30 cellular contexts compared by ENCODE assay signal in genomic region chr6:27879795-27880194, GRCh38. TPM values are rescaled to one million over a fixed set of nuclear protein-coding genes. Genes with fewer than 3 reads are reported as not detected.
DNase-seq lines count a peak whose midpoint lies in the region; ATAC-seq and TF ChIP-seq lines count a peak whose summit lies in the region.
"Had no signal": no experiment of that assay in that cellular context is flagged by ENCODE, and none has a peak within 500 bp of the region (broad histone marks: within the 10 kb centered on the region; RNA-seq: fewer than 3 reads in every experiment).

No MANE protein-coding gene starts in this region.

- no peak overlapping the region for H2BK5ac ChIP-seq in H9 (ENCODE audit: insufficient read length, low read length)

- no peak for TF ChIP-seq CTCF in H9 (conservative IDR thresholded peaks at IDR 0.05)
- TF ChIP-seq CTCF in nephron (IDR thresholded peaks at IDR 0.05; ENCODE audit: unreplicated experiment in 3 of 3): no peak

- H2BK20ac ChIP-seq in H9 (ENCODE audit: low read depth, low read length, poor library complexity, severe bottlenecking): no peak overlapping the region

- H3K27me3 ChIP-seq in H9 (ENCODE audit: insufficient read depth, low read length): no peaks in the 10 kb centered on the region
- H3K27me3 ChIP-seq: Peyer's patch, SJCRH30 had no signal

- no peaks in the 10 kb centered on the region for H3K27me3 Mint-ChIP-seq in activated CD4-positive, alpha-beta T cell treated with anti-CD3 and anti-CD28 coated beads for 36 hours
- H3K27me3 Mint-ChIP-seq in activated CD4-positive, alpha-beta T cell treated with anti-CD3 and anti-CD28 coated beads, Interleukin-2, amount 10 ng/mL, durations not matched to agents 24 days and 14 days: no peaks in the 10 kb centered on the region
- H3K27me3 Mint-ChIP-seq in H9 (ENCODE audit: low read depth) (no peaks in the 10 kb centered on the region), nephron (ENCODE audit: low read depth) (no peaks in the 10 kb centered on the region)
- H3K27me3 Mint-ChIP-seq in activated T-helper 1 cell treated with anti-CD3 and anti-CD28 coated beads, Interleukin-12 subunit alpha, Interleukin-12 subunit beta, Interleukin-2, Interleukin-4 antibody, amounts not matched to agents 30 ng/mL and 10 ng/mL and 1 ng/mL, durations not matched to agents 14 hours and 24 hours and 36 hours (ENCODE audit: insufficient read depth): no peaks in the 10 kb centered on the region
- no peaks in the 10 kb centered on the region for H3K27me3 Mint-ChIP-seq in activated T-cell treated with anti-CD3 and anti-CD28 coated beads, Interleukin-2, amount 50 U/mL, for 72 hours (ENCODE audit: low read depth)
- H3K27me3 Mint-ChIP-seq: activated naive CD8-positive, alpha-beta T cell; stimulated activated naive CD8-positive, alpha-beta T cell treated with anti-CD3 and anti-CD28 coated beads, Interleukin-15, Interleukin-2, amounts not matched to agents 100 ng/mL and 50 ng/mL, for 24 hours; T-helper 17 cell had no signal

- no peak overlapping the region for H3K4me2 ChIP-seq in H9 (ENCODE audit: insufficient read depth, insufficient read length, low read length)

- H2BK12ac ChIP-seq in H9 (ENCODE audit: insufficient read length, low read depth, low read length): no peak overlapping the region

- no peak overlapping the region for H3K4me3 Mint-ChIP-seq in activated CD4-positive, alpha-beta T cell treated with anti-CD3 and anti-CD28 coated beads for 36 hours
- no peak overlapping the region for H3K4me3 Mint-ChIP-seq in activated CD4-positive, alpha-beta T cell treated with anti-CD3 and anti-CD28 coated beads, Interleukin-2, amount 10 ng/mL, durations not matched to agents 24 days and 14 days
- H3K4me3 Mint-ChIP-seq in H9: no peak overlapping the region
- H3K4me3 Mint-ChIP-seq in activated T-helper 1 cell treated with anti-CD3 and anti-CD28 coated beads, Interleukin-12 subunit alpha, Interleukin-12 subunit beta, Interleukin-2, Interleukin-4 antibody, amounts not matched to agents 30 ng/mL and 10 ng/mL and 1 ng/mL, durations not matched to agents 14 hours and 24 hours and 36 hours: no peak overlapping the region
- H3K4me3 Mint-ChIP-seq in nephron: no peak overlapping the region
- H3K4me3 Mint-ChIP-seq in activated T-cell treated with anti-CD3 and anti-CD28 coated beads, Interleukin-2, amount 50 U/mL, for 72 hours: no peak overlapping the region
- H3K4me3 Mint-ChIP-seq: activated naive CD8-positive, alpha-beta T cell; stimulated activated naive CD8-positive, alpha-beta T cell treated with anti-CD3 and anti-CD28 coated beads, Interleukin-15, Interleukin-2, amounts not matched to agents 100 ng/mL and 50 ng/mL, for 24 hours; T-helper 17 cell had no signal

- WGBS in H9 (ENCODE audit: extremely low coverage, insufficient read length, low lambda C conversion rate): no CpG with 5 or more reads among the region's 4 CpGs

- H3K18ac ChIP-seq in H9 (ENCODE audit: insufficient read length, low read depth, low read length): no peak overlapping the region

- H2AFZ ChIP-seq in H9 (ENCODE audit: low read length): no peak overlapping the region
- H2AFZ ChIP-seq: GM23248 had no signal

- 0 out of 2 replicates have a peak overlapping the region, but pooled peaks have one; percentile 20 for H3K14ac ChIP-seq in H9 (ENCODE audit: insufficient read depth, low read length)

- no peaks in the 10 kb centered on the region for H3K4me1 Mint-ChIP-seq in activated CD4-positive, alpha-beta T cell treated with anti-CD3 and anti-CD28 coated beads for 36 hours
- H3K4me1 Mint-ChIP-seq in activated CD4-positive, alpha-beta T cell treated with anti-CD3 and anti-CD28 coated beads, Interleukin-2, amount 10 ng/mL, durations not matched to agents 24 days and 14 days: peaks cover 4% of the 10 kb centered on the region
- H3K4me1 Mint-ChIP-seq in H9 (peaks cover 4 to 14% of the 10 kb centered on the region in 2 experiments; a peak in 3 of 4 replicates), nephron (no peaks in the 10 kb centered on the region)
- no peaks in the 10 kb centered on the region for H3K4me1 Mint-ChIP-seq in activated T-helper 1 cell treated with anti-CD3 and anti-CD28 coated beads, Interleukin-12 subunit alpha, Interleukin-12 subunit beta, Interleukin-2, Interleukin-4 antibody, amounts not matched to agents 30 ng/mL and 10 ng/mL and 1 ng/mL, durations not matched to agents 14 hours and 24 hours and 36 hours (ENCODE audit: low read depth)
- no peaks in the 10 kb centered on the region for H3K4me1 Mint-ChIP-seq in activated T-cell treated with anti-CD3 and anti-CD28 coated beads, Interleukin-2, amount 50 U/mL, for 72 hours (ENCODE audit: low read depth)
- H3K4me1 Mint-ChIP-seq: T-helper 17 cell had no signal

- ATAC-seq in activated CD4-positive, alpha-beta T cell treated with anti-CD3 and anti-CD28 coated beads for 36 hours: no peak
- no peak for ATAC-seq in activated T-cell treated with anti-CD3 and anti-CD28 coated beads, Interleukin-2, amount 50 U/mL, for 72 hours (replicated peaks in 1 of 2)
- ATAC-seq in HG02938 (IDR thresholded peaks at IDR 0.05; ENCODE audit: unreplicated experiment): no peak
- no peak for ATAC-seq in sciatic nerve
- ATAC-seq: gastroesophageal sphincter, T-helper 17 cell had no signal

- no peaks in the 10 kb centered on the region for H3K79me2 ChIP-seq in H9 (ENCODE audit: insufficient read depth, low read length)

- no peak overlapping the region for H4K91ac ChIP-seq in H9 (ENCODE audit: insufficient read length, low read depth, low read length)

- H4K5ac ChIP-seq in H9 (ENCODE audit: insufficient read length, low read depth, low read length): no peak overlapping the region

- CTCF ChIA-PET in activated CD4-positive, alpha-beta T cell treated with anti-CD3 and anti-CD28 coated beads for 36 hours (lab: Charles Lee): interaction anchor here (0.7 to 0.8 kb wide), 3 partner anchors 12 to 70 kb away, joined by 3 to 4 read pairs (median 3); a partner anchor contains a TSS

- intact Hi-C loops in activated CD4-positive, alpha-beta T cell treated with anti-CD3 and anti-CD28 coated beads for 36 hours (cut with DNase I, micrococcal nuclease): no loop called here
- intact Hi-C loops in activated CD4-positive, alpha-beta T cell treated with anti-CD3 and anti-CD28 coated beads, Interleukin-2, amount 10 ng/mL, durations not matched to agents 24 days and 14 days (cut with micrococcal nuclease): no loop called here
- intact Hi-C loops in activated T-helper 1 cell treated with anti-CD3 and anti-CD28 coated beads, Interleukin-12 subunit alpha, Interleukin-12 subunit beta, Interleukin-2, Interleukin-4 antibody, amounts not matched to agents 30 ng/mL and 10 ng/mL and 1 ng/mL, durations not matched to agents 14 hours and 24 hours and 36 hours (cut with micrococcal nuclease): loop anchor here (1.0 kb wide), 1 partner anchor 9 kb away; no protein-coding TSS in a partner anchor
- intact Hi-C loops in sciatic nerve (cut with DNase I): no loop called here

- H4K20me1 ChIP-seq in H9 (ENCODE audit: control insufficient read depth, insufficient read depth, insufficient read length): no peaks in the 10 kb centered on the region

- no peak overlapping the region for H3K56ac ChIP-seq in H9 (ENCODE audit: insufficient read length, low read depth, low read length)

- H3K27ac ChIP-seq in H9 (ENCODE audit: insufficient read length, low read depth, low read length): no peak overlapping the region
- H3K27ac ChIP-seq: gastroesophageal sphincter, GM23248, Peyer's patch, SJCRH30 had no signal

- H3T11ph ChIP-seq in H9 (ENCODE audit: low read length): no peak overlapping the region

- H3K4me1 ChIP-seq in H9 (ENCODE audit: insufficient read depth, low read length): 0 out of 2 replicates have a peak, but pooled peaks cover 2% of the 10 kb centered on the region
- H3K4me1 ChIP-seq: gastroesophageal sphincter, Peyer's patch, SJCRH30 had no signal

- no peak overlapping the region for H3K4ac ChIP-seq in H9 (ENCODE audit: low read depth, low read length)

- no peaks in the 10 kb centered on the region for H3K79me1 ChIP-seq in H9 (ENCODE audit: insufficient read depth, low read depth, low read length, poor library complexity, severe bottlenecking)

- no peak overlapping the region for H3K9ac ChIP-seq in H9 (ENCODE audit: extremely low read depth, insufficient read length, low read length)
- H3K9ac ChIP-seq: GM23248 had no signal

- no peaks in the 10 kb centered on the region for H3K9me3 Mint-ChIP-seq in activated CD4-positive, alpha-beta T cell treated with anti-CD3 and anti-CD28 coated beads for 36 hours (ENCODE audit: low read depth)
- H3K9me3 Mint-ChIP-seq in activated CD4-positive, alpha-beta T cell treated with anti-CD3 and anti-CD28 coated beads, Interleukin-2, amount 10 ng/mL, durations not matched to agents 24 days and 14 days: no peaks in the 10 kb centered on the region
- no peaks in the 10 kb centered on the region for H3K9me3 Mint-ChIP-seq in H9
- no peaks in the 10 kb centered on the region for H3K9me3 Mint-ChIP-seq in activated T-helper 1 cell treated with anti-CD3 and anti-CD28 coated beads, Interleukin-12 subunit alpha, Interleukin-12 subunit beta, Interleukin-2, Interleukin-4 antibody, amounts not matched to agents 30 ng/mL and 10 ng/mL and 1 ng/mL, durations not matched to agents 14 hours and 24 hours and 36 hours
- no peaks in the 10 kb centered on the region for H3K9me3 Mint-ChIP-seq in nephron
- H3K9me3 Mint-ChIP-seq in activated T-cell treated with anti-CD3 and anti-CD28 coated beads, Interleukin-2, amount 50 U/mL, for 72 hours: no peaks in the 10 kb centered on the region
- H3K9me3 Mint-ChIP-seq: stimulated activated naive CD8-positive, alpha-beta T cell treated with anti-CD3 and anti-CD28 coated beads, Interleukin-15, Interleukin-2, amounts not matched to agents 100 ng/mL and 50 ng/mL, for 24 hours had no signal

- POLR2A ChIA-PET in activated CD4-positive, alpha-beta T cell treated with anti-CD3 and anti-CD28 coated beads for 36 hours (lab: Charles Lee): interaction anchor here (2.5 kb wide), 1 partner anchor 10 kb away, joined by 9 read pairs; a partner anchor contains a TSS

- no peak for DNase-seq in activated CD4-positive, alpha-beta T cell treated with anti-CD3 and anti-CD28 coated beads for 36 hours
- DNase-seq in activated CD4-positive, alpha-beta T cell treated with anti-CD3 and anti-CD28 coated beads, Interleukin-2, amount 10 ng/mL, durations not matched to agents 24 days and 14 days: no peak
- DNase-seq in H9 (no peak), sciatic nerve (ENCODE audit: low spot score) (no peak)
- no peak for DNase-seq in activated T-helper 1 cell treated with anti-CD3 and anti-CD28 coated beads, Interleukin-12 subunit alpha, Interleukin-12 subunit beta, Interleukin-2, Interleukin-4 antibody, amounts not matched to agents 30 ng/mL and 10 ng/mL and 1 ng/mL, durations not matched to agents 14 hours and 24 hours and 36 hours (ENCODE audit: low spot score)
- DNase-seq in activated T-cell treated with anti-CD3 and anti-CD28 coated beads, Interleukin-2, amount 50 U/mL, for 72 hours: no peak
- DNase-seq: activated CD4-positive, alpha-beta T cell treated with anti-CD3 and anti-CD28 coated beads for 4 hours; caudate nucleus; cortex of kidney; DMS153; GM23248; hippocampal formation; NCI-H1048; NCI-H187; NCI-H524 treated with DMSO at 0.1 percent for 48 hours; NK-92 treated with Interleukin-12 subunit alpha and Interleukin-12 subunit beta, amount 100 ng/mL, for 24 hours; occipital lobe; Peyer's patch; SJCRH30; T-helper 17 cell had no signal

- H3K9me3 ChIP-seq in H9 (ENCODE audit: control insufficient read depth, low read depth, low read length): no peaks in the 10 kb centered on the region
- H3K9me3 ChIP-seq: gastroesophageal sphincter, Peyer's patch, SJCRH30 had no signal

- no peaks in the 10 kb centered on the region for H3K36me3 Mint-ChIP-seq in activated CD4-positive, alpha-beta T cell treated with anti-CD3 and anti-CD28 coated beads for 36 hours (ENCODE audit: low read depth)
- no peaks in the 10 kb centered on the region for H3K36me3 Mint-ChIP-seq in activated CD4-positive, alpha-beta T cell treated with anti-CD3 and anti-CD28 coated beads, Interleukin-2, amount 10 ng/mL, durations not matched to agents 24 days and 14 days (ENCODE audit: low read depth)
- peaks cover 0 to 2% (median 0%) of the 10 kb centered on the region in 3 experiments; a peak in 2 of 7 replicates for H3K36me3 Mint-ChIP-seq in H9 (ENCODE audit: insufficient read depth in 1 of 3, low read depth in 3 of 3)
- H3K36me3 Mint-ChIP-seq in activated T-helper 1 cell treated with anti-CD3 and anti-CD28 coated beads, Interleukin-12 subunit alpha, Interleukin-12 subunit beta, Interleukin-2, Interleukin-4 antibody, amounts not matched to agents 30 ng/mL and 10 ng/mL and 1 ng/mL, durations not matched to agents 14 hours and 24 hours and 36 hours (ENCODE audit: low read depth): no peaks in the 10 kb centered on the region
- no peaks in the 10 kb centered on the region for H3K36me3 Mint-ChIP-seq in nephron (ENCODE audit: low read depth)
- H3K36me3 Mint-ChIP-seq in activated T-cell treated with anti-CD3 and anti-CD28 coated beads, Interleukin-2, amount 50 U/mL, for 72 hours (ENCODE audit: insufficient read depth in 2 of 2): no peaks in the 10 kb centered on the region
- H3K36me3 Mint-ChIP-seq: activated naive CD8-positive, alpha-beta T cell had no signal

- H3K23ac ChIP-seq in H9 (ENCODE audit: insufficient read length, low read depth, low read length): no peak overlapping the region

- H2BK15ac ChIP-seq in H9 (ENCODE audit: low read depth, low read length): no peak overlapping the region

- H3K23me2 ChIP-seq in H9 (ENCODE audit: insufficient read length, low read depth, low read length, poor library complexity, severe bottlenecking): no peaks in the 10 kb centered on the region

- no peak overlapping the region for H2BK120ac ChIP-seq in H9 (ENCODE audit: low read depth, low read length, poor library complexity, severe bottlenecking)

- peak overlapping the region; percentile 10 for H3K27ac Mint-ChIP-seq in activated CD4-positive, alpha-beta T cell treated with anti-CD3 and anti-CD28 coated beads for 36 hours
- H3K27ac Mint-ChIP-seq in activated CD4-positive, alpha-beta T cell treated with anti-CD3 and anti-CD28 coated beads, Interleukin-2, amount 10 ng/mL, durations not matched to agents 24 days and 14 days: no peak overlapping the region
- peak overlapping the region; percentile 32 to 82 (median 55); a peak in 3 of 7 replicates for H3K27ac Mint-ChIP-seq in H9
- peak overlapping the region; percentile 23 for H3K27ac Mint-ChIP-seq in activated T-helper 1 cell treated with anti-CD3 and anti-CD28 coated beads, Interleukin-12 subunit alpha, Interleukin-12 subunit beta, Interleukin-2, Interleukin-4 antibody, amounts not matched to agents 30 ng/mL and 10 ng/mL and 1 ng/mL, durations not matched to agents 14 hours and 24 hours and 36 hours
- H3K27ac Mint-ChIP-seq in nephron: peak overlapping the region in 2 of 3 experiments; percentile 12 to 49
- H3K27ac Mint-ChIP-seq in activated T-cell treated with anti-CD3 and anti-CD28 coated beads, Interleukin-2, amount 50 U/mL, for 72 hours: no peak overlapping the region
- H3K27ac Mint-ChIP-seq: activated naive CD8-positive, alpha-beta T cell; stimulated activated naive CD8-positive, alpha-beta T cell treated with anti-CD3 and anti-CD28 coated beads, Interleukin-15, Interleukin-2, amounts not matched to agents 100 ng/mL and 50 ng/mL, for 24 hours; T-helper 17 cell had no signal

- H4K8ac ChIP-seq in H9 (replicated peaks; ENCODE audit: insufficient read length, low read depth, low read length): no peak overlapping the region

- H2AK5ac ChIP-seq in H9 (ENCODE audit: insufficient read length, low read length): no peak overlapping the region

RNA-seq across cellular contexts. Expression of gene OR2B2, which starts 32.4 kb away (rescaled TPM):
- not detected for total RNA-seq in activated CD4-positive, alpha-beta T cell treated with anti-CD3 and anti-CD28 coated beads for 36 hours
- total RNA-seq in activated CD4-positive, alpha-beta T cell treated with anti-CD3 and anti-CD28 coated beads, Interleukin-2, amount 10 ng/mL, durations not matched to agents 24 days and 14 days: not detected in 2 replicates
- total RNA-seq in H9 (2021) (not detected in 2 replicates), sciatic nerve (not detected)
- not detected in 2 replicates for total RNA-seq in activated T-helper 1 cell treated with anti-CD3 and anti-CD28 coated beads, Interleukin-12 subunit alpha, Interleukin-12 subunit beta, Interleukin-2, Interleukin-4 antibody, amounts not matched to agents 30 ng/mL and 10 ng/mL and 1 ng/mL, durations not matched to agents 14 hours and 24 hours and 36 hours
- total RNA-seq in activated T-cell treated with anti-CD3 and anti-CD28 coated beads, Interleukin-2, amount 50 U/mL, for 72 hours: not detected
- total RNA-seq: A673, astrocyte, fibroblast of lung, gastroesophageal sphincter, GM23248, mesenteric fat pad, occipital lobe, Peyer's patch, SJCRH30, skeletal muscle tissue, T-helper 17 cell had no signal

Comparison
In these comparisons a context has a peak if more than half of its experiments do, and no peak if none do; other contexts are left out.
1. H3K27ac Mint-ChIP-seq: peak in activated CD4-positive, alpha-beta T cell treated with anti-CD3 and anti-CD28 coated beads for 36 hours (single experiment), H9 (3 of 3), activated T-helper 1 cell treated with anti-CD3 and anti-CD28 coated beads, Interleukin-12 subunit alpha, Interleukin-12 subunit beta, Interleukin-2, Interleukin-4 antibody, amounts not matched to agents 30 ng/mL and 10 ng/mL and 1 ng/mL, durations not matched to agents 14 hours and 24 hours and 36 hours (single experiment) and nephron (2 of 3); none in activated CD4-positive, alpha-beta T cell treated with anti-CD3 and anti-CD28 coated beads, Interleukin-2, amount 10 ng/mL, durations not matched to agents 24 days and 14 days (single experiment) and activated T-cell treated with anti-CD3 and anti-CD28 coated beads, Interleukin-2, amount 50 U/mL, for 72 hours (single experiment).